In genomic region chr17:18166894-18167293, GRCh38 we compare ENCODE assay signal across 1 cellular context.
TF ChIP-seq lines count a peak whose summit lies in the region.

No MANE protein-coding gene starts in this region.

TF ChIP-seq in HCT116, 20 proteins besides CTCF, POLR2A, EP300 and RAD21 (continued from another document):
- TF ChIP-seq ZBTB33 (IDR thresholded peaks at IDR 0.05; ENCODE audit: extremely low read depth, insufficient replicate concordance, low read length) = no peak
- TF ChIP-seq EZH2phosphoT487 (IDR thresholded peaks at IDR 0.05; ENCODE audit: borderline replicate concordance) = no peak
- TF ChIP-seq ELF1 (IDR thresholded peaks at IDR 0.05; ENCODE audit: borderline replicate concordance, low read depth) = no peak
- no peak for TF ChIP-seq SRF (IDR thresholded peaks at IDR 0.05; ENCODE audit: low read depth)
- TF ChIP-seq EGR1 (IDR thresholded peaks at IDR 0.05; ENCODE audit: low read depth) = no peak
- no peak for TF ChIP-seq ZFX (IDR thresholded peaks at IDR 0.05)
- no peak for TF ChIP-seq JUND (IDR thresholded peaks at IDR 0.05)
- no peak for TF ChIP-seq CEBPB (IDR thresholded peaks at IDR 0.05; ENCODE audit: low read depth)
- TF ChIP-seq ZNF274 (IDR thresholded peaks at IDR 0.05; ENCODE audit: low read depth, low read length) = no peak
- no peak for TF ChIP-seq REST (IDR thresholded peaks at IDR 0.05; ENCODE audit: low read depth)
- no peak for TF ChIP-seq TCF7L2 (IDR thresholded peaks at IDR 0.05; ENCODE audit: borderline replicate concordance, extremely low read depth, insufficient read depth, insufficient read length)
